ENCODE assay signal across 1 cellular context in the genomic region with DNA sequence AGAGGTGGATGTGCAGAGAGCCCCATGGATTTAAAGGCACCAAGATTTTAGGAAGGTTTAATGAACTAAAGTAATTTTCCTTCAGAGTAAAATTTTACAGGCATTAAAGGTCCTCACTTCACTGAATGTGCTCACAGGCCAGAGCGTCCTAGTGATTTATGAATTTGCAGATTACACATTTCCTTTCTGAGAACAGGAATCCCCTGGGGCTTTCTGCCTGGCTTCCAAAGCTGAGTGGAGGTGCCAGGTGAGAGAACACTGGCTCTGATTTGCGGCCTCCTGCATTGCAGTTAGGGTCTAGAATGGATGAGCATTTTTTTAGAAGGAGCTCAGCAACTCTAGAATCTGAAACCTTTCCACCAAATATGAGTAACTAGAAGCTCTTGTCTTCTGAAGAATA.
TF ChIP-seq lines count a peak whose summit lies in the region.

No MANE protein-coding gene starts in this region.

TF ChIP-seq in SK-N-SH, 30 proteins besides CTCF, POLR2A, EP300 and RAD21 (continued from another document):
- TF ChIP-seq REST (IDR thresholded peaks at IDR 0.05; ENCODE audit: low read depth, low read length) (no peak), USF2 (IDR thresholded peaks at IDR 0.05; ENCODE audit: borderline replicate concordance, low read depth, low read length) (no peak), POLR2AphosphoS5 (IDR thresholded peaks at IDR 0.05; ENCODE audit: low read depth, low read length) (no peak), ELF1 (IDR thresholded peaks at IDR 0.05) (no peak), RFX5 (IDR thresholded peaks at IDR 0.05; ENCODE audit: low read length) (no peak)
- TF ChIP-seq, protein P1, sequence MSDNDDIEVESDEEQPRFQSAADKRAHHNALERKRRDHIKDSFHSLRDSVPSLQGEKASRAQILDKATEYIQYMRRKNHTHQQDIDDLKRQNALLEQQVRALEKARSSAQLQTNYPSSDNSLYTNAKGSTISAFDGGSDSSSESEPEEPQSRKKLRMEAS (IDR thresholded peaks at IDR 0.05; ENCODE audit: low read depth): no peak
